In the genomic region with DNA sequence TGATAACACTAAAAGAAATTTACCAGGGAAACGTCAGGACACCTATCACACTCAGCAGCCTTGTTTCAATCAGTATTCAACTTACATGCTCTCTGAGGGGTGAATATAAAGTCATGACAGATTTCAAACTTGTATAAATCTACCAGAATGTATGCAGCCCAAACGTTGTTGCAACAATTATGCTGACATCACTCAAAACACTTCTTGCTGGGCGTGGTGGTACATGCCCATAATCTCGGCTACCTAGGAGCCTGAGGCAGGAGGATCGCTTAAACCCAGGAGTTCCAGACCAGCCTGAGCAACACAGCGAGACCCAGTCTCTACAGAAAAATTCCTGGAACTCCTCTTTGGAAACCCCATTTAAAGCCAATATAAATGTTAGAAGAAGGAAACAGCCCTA, we compare ENCODE assay signal across 29 cellular contexts.
"Had no signal": no experiment of that assay in that cellular context is flagged by ENCODE, and none has a peak within 500 bp of the region (broad histone marks: within the 10 kb centered on the region; RNA-seq: fewer than 3 reads in every experiment).

No MANE protein-coding gene starts in this region.

- H3K4me3 Mint-ChIP-seq: activated CD4-positive, alpha-beta T cell treated with anti-CD3 and anti-CD28 coated beads, Interleukin-2, amount 10 ng/mL, durations not matched to agents 24 days and 14 days; activated CD8-positive, alpha-beta T cell treated with anti-CD3 and anti-CD28 coated beads for 36 hours; activated naive CD8-positive, alpha-beta T cell treated with anti-CD3 and anti-CD28 coated beads for 36 hours; activated T-cell treated with anti-CD3 and anti-CD28 coated beads, Interleukin-2, amount 50 U/mL, for 72 hours; activated T-helper 17 cell treated with anti-CD3 and anti-CD28 coated beads, Interleukin-2, amount 50 U/mL, for 72 hours had no signal

- H3K4me1 Mint-ChIP-seq: activated T-helper 17 cell treated with anti-CD3 and anti-CD28 coated beads, Interleukin-2, amount 50 U/mL, for 72 hours had no signal

- H3K27ac Mint-ChIP-seq: activated CD4-positive, alpha-beta T cell treated with anti-CD3 and anti-CD28 coated beads, Interleukin-2, amount 10 ng/mL, durations not matched to agents 24 days and 14 days; activated CD8-positive, alpha-beta T cell treated with anti-CD3 and anti-CD28 coated beads for 36 hours; activated naive CD8-positive, alpha-beta T cell treated with anti-CD3 and anti-CD28 coated beads for 36 hours; activated T-cell treated with anti-CD3 and anti-CD28 coated beads, Interleukin-2, amount 50 U/mL, for 72 hours; activated T-helper 17 cell treated with anti-CD3 and anti-CD28 coated beads, Interleukin-2, amount 50 U/mL, for 72 hours had no signal

- ATAC-seq: activated CD8-positive, alpha-beta T cell treated with anti-CD3 and anti-CD28 coated beads for 36 hours; activated T-cell treated with anti-CD3 and anti-CD28 coated beads, Interleukin-2, amount 50 U/mL, for 72 hours; activated T-helper 17 cell treated with anti-CD3 and anti-CD28 coated beads, Interleukin-2, amount 50 U/mL, for 72 hours; Panc1 had no signal

- H3K27ac ChIP-seq: SJCRH30, SK-N-MC, WERI-Rb-1 had no signal

- DNase-seq: activated CD4-positive, alpha-beta T cell treated with anti-CD3 and anti-CD28 coated beads, Interleukin-2, amount 10 ng/mL, durations not matched to agents 24 days and 14 days; activated CD4-positive, alpha-beta T cell treated with anti-CD3 and anti-CD28 coated beads, Interleukin-2, amount 50 U/mL, for 4 hours; activated CD4-positive, CD25-positive, alpha-beta regulatory T cell; activated effector memory CD4-positive, alpha-beta T cell treated with anti-CD3 and anti-CD28 coated beads, Interleukin-2, amount 50 U/mL, for 16 hours; activated naive CD4-positive, alpha-beta T cell; activated naive CD4-positive, alpha-beta T cell treated with anti-CD3 and anti-CD28 coated beads, Interleukin-2, amount 50 U/mL, for 16 hours; activated naive CD8-positive, alpha-beta T cell treated with anti-CD3 and anti-CD28 coated beads for 36 hours; activated T-cell treated with anti-CD3 and anti-CD28 coated beads, Interleukin-2, amount 50 U/mL, for 1 hour; activated T-cell treated with anti-CD3 and anti-CD28 coated beads, Interleukin-2, amount 50 U/mL, for 72 hours; amniotic stem cell; aorta; MG63; NCI-H1048; NCI-H1105 treated with DMSO at 0.1 percent for 48 hours; NCI-H1436; NCI-H1694; NCI-H1930; NCI-H2081 treated with DMSO at 0.1 percent for 48 hours; NCI-H226; NCI-H446 treated with DMSO at 0.1 percent for 48 hours; NCI-H69; SHP77; SJCRH30; T1000; WERI-Rb-1 had no signal

- H3K27me3 ChIP-seq: MG63, SJCRH30 had no signal

- H3K9me3 Mint-ChIP-seq: activated CD4-positive, alpha-beta T cell treated with anti-CD3 and anti-CD28 coated beads, Interleukin-2, amount 10 ng/mL, durations not matched to agents 24 days and 14 days; activated CD8-positive, alpha-beta T cell treated with anti-CD3 and anti-CD28 coated beads for 36 hours; activated naive CD8-positive, alpha-beta T cell treated with anti-CD3 and anti-CD28 coated beads for 36 hours; activated T-cell treated with anti-CD3 and anti-CD28 coated beads, Interleukin-2, amount 50 U/mL, for 72 hours; activated T-helper 17 cell treated with anti-CD3 and anti-CD28 coated beads, Interleukin-2, amount 50 U/mL, for 72 hours had no signal

- H3K36me3 ChIP-seq: MG63, SJCRH30, WERI-Rb-1 had no signal

- H3K4me3 ChIP-seq: MG63, SJCRH30, SK-N-MC had no signal

- H3K27me3 Mint-ChIP-seq: activated CD4-positive, alpha-beta T cell treated with anti-CD3 and anti-CD28 coated beads, Interleukin-2, amount 10 ng/mL, durations not matched to agents 24 days and 14 days; activated CD8-positive, alpha-beta T cell treated with anti-CD3 and anti-CD28 coated beads for 36 hours; activated naive CD8-positive, alpha-beta T cell treated with anti-CD3 and anti-CD28 coated beads for 36 hours; activated T-helper 17 cell treated with anti-CD3 and anti-CD28 coated beads, Interleukin-2, amount 50 U/mL, for 72 hours had no signal

- H3K9me3 ChIP-seq: MG63, SJCRH30 had no signal

- H3K4me1 ChIP-seq: SJCRH30 had no signal

- H3K36me3 Mint-ChIP-seq: activated naive CD8-positive, alpha-beta T cell treated with anti-CD3 and anti-CD28 coated beads for 36 hours had no signal
